ENCODE assay signal across 8 cellular contexts in genomic region chr17:62967111-62967449, GRCh38. TPM values are rescaled to one million over a fixed set of nuclear protein-coding genes. Genes with fewer than 3 reads are reported as not detected.
DNase-seq lines count a peak whose midpoint lies in the region; ATAC-seq and TF ChIP-seq lines count a peak whose summit lies in the region.

No MANE protein-coding gene starts in this region.

- no peaks in the 10 kb centered on the region for H3K27me3 ChIP-seq in heart left ventricle
- H3K27me3 ChIP-seq in mononuclear cell (ENCODE audit: insufficient read depth, low read length) = peaks cover 4% of the 10 kb centered on the region

- H3K4me1 ChIP-seq in heart left ventricle (peaks cover 0 to 31% (median 20%) of the 10 kb centered on the region in 12 donors), mononuclear cell (ENCODE audit: insufficient read depth, low read length) (peaks cover 17% of the 10 kb centered on the region), urinary bladder (ENCODE audit: insufficient read depth) (no peaks in the 10 kb centered on the region)

- intact Hi-C loops in heart left ventricle (cut with DNase I) (loop anchor here in 4 of 10 donors (5.0 to 10.0 kb wide), 5 partner anchors 70 to 292 kb away; no protein-coding TSS in a partner anchor), Right ventricle myocardium inferior (cut with DNase I) (no loop called here)

- no peak for TF ChIP-seq POLR2A in heart left ventricle (IDR thresholded peaks at IDR 0.05)

- ATAC-seq in heart left ventricle (no peak), Right ventricle myocardium inferior (no peak), GM21619 (IDR thresholded peaks at IDR 0.05; ENCODE audit: unreplicated experiment) (no peak)

- 2 to 4% (median 2%) methylated on average over 7 of the region's 7 CpGs for WGBS in heart left ventricle, 4 donors
- 4% methylated on average over 7 of the region's 7 CpGs for whole genome bisulfite sequencing in urinary bladder

- H3K36me3 ChIP-seq in heart left ventricle (no peaks in the 10 kb centered on the region), urinary bladder (ENCODE audit: insufficient read depth) (no peaks in the 10 kb centered on the region)

- H3K4me3 ChIP-seq in heart left ventricle = peak overlapping the region in 11 of 12 donors; percentile 65 to 90 (median 80)
- H3K4me3 ChIP-seq in cardiac fibroblast (replicated peaks in 1 of 2; ENCODE audit: low read depth in 2 of 2, low read length in 2 of 2) = peak overlapping the region; percentile 88 to 95
- H3K4me3 ChIP-seq in mononuclear cell (ENCODE audit: low read length) = peak overlapping the region; percentile 63
- peak overlapping the region; percentile 91 for H3K4me3 ChIP-seq in urinary bladder (ENCODE audit: low read depth, low read length)

- DNase-seq in heart left ventricle (no peak), Right ventricle myocardium inferior (ENCODE audit: missing footprints) (no peak), cardiac fibroblast (ENCODE audit: low read depth in 2 of 2) (no peak), DMS 273 treated with DMSO at 0.1 percent for 48 hours (lab: John Stamatoyannopoulos, UW) (no peak), NCI-H774 (lab: John Stamatoyannopoulos, UW) (no peak)

- TF ChIP-seq CTCF in heart left ventricle (IDR thresholded peaks at IDR 0.05) (no peak), cardiac fibroblast (IDR thresholded peaks at IDR 0.05; ENCODE audit: low read depth, low read length) (no peak)

- peak overlapping the region in 4 of 12 donors; percentile 50 to 83 (median 70) for H3K27ac ChIP-seq in heart left ventricle
- H3K27ac ChIP-seq in urinary bladder (ENCODE audit: low read depth) = no peak overlapping the region

- no peaks in the 10 kb centered on the region for H3K9me3 ChIP-seq in heart left ventricle
- no peaks in the 10 kb centered on the region for H3K9me3 ChIP-seq in mononuclear cell (ENCODE audit: low read depth, low read length)

RNA-seq across cellular contexts. Expression of gene TANC2, which starts 1.0 kb away (rescaled TPM):
- total RNA-seq in heart left ventricle (10 to 100 TPM in 5 of 9 donors, 1 to 10 TPM in 4; 4.4 to 19.1 (median 14.0) TPM), Right ventricle myocardium inferior (7.1 TPM), mononuclear cell (19.3 TPM), urinary bladder (101 TPM)
- polyA plus RNA-seq in heart left ventricle (1 to 10 TPM; 2.3 to 6.1 TPM), urinary bladder (5.8 TPM)
